ENCODE assay signal across 1 cellular context in the genomic region with DNA sequence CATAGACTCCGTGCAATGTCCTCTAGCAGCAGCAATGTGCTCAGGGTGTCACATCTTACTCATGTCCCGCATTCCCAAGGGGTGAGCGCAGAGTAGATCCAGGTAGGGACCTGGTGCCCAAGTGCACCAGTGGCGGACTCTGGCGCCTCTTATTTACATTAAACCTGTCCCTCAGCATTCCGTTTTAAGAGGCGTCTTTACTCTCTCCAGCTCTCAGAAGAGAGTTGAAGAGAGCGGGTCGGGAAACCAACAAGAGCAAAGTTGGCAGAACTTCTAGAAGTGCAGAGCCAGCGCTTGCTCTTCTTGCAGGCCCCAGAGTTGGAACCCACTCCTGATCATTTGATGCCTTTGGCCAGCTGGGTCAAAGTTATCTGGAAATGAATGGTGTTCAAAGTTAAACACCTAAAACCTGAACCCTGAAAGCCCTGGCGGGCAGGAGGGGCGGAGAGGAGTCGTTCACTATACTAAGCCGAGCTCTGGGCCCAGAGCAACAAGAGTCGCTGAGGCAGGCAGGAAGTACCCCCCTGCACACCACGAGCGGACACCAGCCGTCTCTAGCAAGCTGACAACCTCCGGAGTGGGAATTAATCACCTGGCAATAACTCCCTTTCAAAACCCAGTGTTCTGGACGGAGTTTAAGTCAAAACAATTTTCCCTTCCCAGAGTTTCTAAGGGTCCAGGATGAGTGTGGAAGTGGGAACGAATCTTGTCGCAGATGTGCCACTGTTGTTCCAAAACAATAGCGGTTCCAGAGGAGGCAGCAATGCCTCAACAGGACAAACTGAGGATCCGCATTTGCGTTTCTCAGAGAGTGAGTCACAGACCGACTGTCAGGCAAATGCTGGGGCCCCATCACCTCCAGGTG.
TF ChIP-seq lines count a peak whose summit lies in the region.

No MANE protein-coding gene starts in this region.

TF ChIP-seq in GM23338, 12 proteins besides CTCF, POLR2A, EP300 and RAD21 (continued from another document):
- TF ChIP-seq REST (IDR thresholded peaks at IDR 0.05; ENCODE audit: unreplicated experiment): no peak
- TF ChIP-seq ZNF462 (CRISPR knock-in tag; IDR thresholded peaks at IDR 0.05): no peak
- TF ChIP-seq ZNF114 (CRISPR knock-in tag; IDR thresholded peaks at IDR 0.05): no peak
- TF ChIP-seq ETS1 (IDR thresholded peaks at IDR 0.05): 0 out of 2 replicates have a peak, but pooled peaks have one; percentile 33
